Comparison of ENCODE assay signal across 8 cellular contexts in genomic region chr15:60649845-60650548, GRCh38.
DNase-seq lines count a peak whose midpoint lies in the region; ATAC-seq and TF ChIP-seq lines count a peak whose summit lies in the region.

No MANE protein-coding gene starts in this region.

- H3K9me3 Mint-ChIP-seq in activated naive CD4-positive, alpha-beta T cell treated with anti-CD3 and anti-CD28 coated beads, Interleukin-2, amount 10 ng/mL, durations not matched to agents 7 days and 5 days: no peaks in the 10 kb centered on the region
- H3K9me3 Mint-ChIP-seq in endothelial cell (ENCODE audit: unreplicated experiment): no peaks in the 10 kb centered on the region

- ATAC-seq in GM18870 (IDR thresholded peaks at IDR 0.05; ENCODE audit: unreplicated experiment) (peak; percentile 50), HG03442 (IDR thresholded peaks at IDR 0.05; ENCODE audit: unreplicated experiment) (peak; percentile 54)

- peaks cover 3% of the 10 kb centered on the region for H3K27me3 Mint-ChIP-seq in activated naive CD4-positive, alpha-beta T cell treated with anti-CD3 and anti-CD28 coated beads, Interleukin-2, amount 10 ng/mL, durations not matched to agents 7 days and 5 days
- no peaks in the 10 kb centered on the region for H3K27me3 Mint-ChIP-seq in endothelial cell (ENCODE audit: unreplicated experiment)

- TF ChIP-seq CTCF in dorsolateral prefrontal cortex (IDR thresholded peaks at IDR 0.05 in 54 of 56, conservative IDR thresholded peaks at IDR 0.05 in 2 of 56; ENCODE audit: low read depth in 1 of 56, partially characterized antibody in 56 of 56) (peak in 2 of 56 donors; percentile 14 to 15), endothelial cell (IDR thresholded peaks at IDR 0.05; ENCODE audit: unreplicated experiment) (no peak)

- peak overlapping the region in 1 of 59 donors; percentile 2 for H3K4me3 ChIP-seq in dorsolateral prefrontal cortex

- H3K27ac ChIP-seq in dorsolateral prefrontal cortex: peak overlapping the region in 4 of 59 donors; percentile 13 to 41 (median 31)

- H3K27me3 ChIP-seq in dorsolateral prefrontal cortex: no peaks in the 10 kb centered on the region

- DNase-seq in activated naive CD4-positive, alpha-beta T cell treated with anti-CD3 and anti-CD28 coated beads, Interleukin-2, amount 10 ng/mL, durations not matched to agents 7 days and 5 days: peak; percentile 68
- peak; percentile 13 to 32 for DNase-seq in stimulated activated CD4-positive, alpha-beta T cell treated with anti-CD3 and anti-CD28 coated beads, Interleukin-15, amount 100 ng/mL, for 48 hours (ENCODE audit: low read depth in 2 of 2)
- no peak for DNase-seq in dorsolateral prefrontal cortex
- no peak for DNase-seq in endothelial cell (ENCODE audit: low spot score)
- no peak for DNase-seq in ACHN
- no peak for DNase-seq in NCI-H524 (lab: John Stamatoyannopoulos, UW)

- CTCF ChIA-PET in activated naive CD4-positive, alpha-beta T cell treated with anti-CD3 and anti-CD28 coated beads, Interleukin-2, amount 10 ng/mL, durations not matched to agents 7 days and 5 days (lab: Charles Lee): interaction anchor here (0.6 to 4.1 kb wide), 26 partner anchors 10 to 282 kb away, joined by 3 to 28 read pairs (median 4); no protein-coding TSS in a partner anchor

- peak overlapping the region; percentile 80 for H3K27ac Mint-ChIP-seq in activated naive CD4-positive, alpha-beta T cell treated with anti-CD3 and anti-CD28 coated beads, Interleukin-2, amount 10 ng/mL, durations not matched to agents 7 days and 5 days
- no peak overlapping the region for H3K27ac Mint-ChIP-seq in endothelial cell (ENCODE audit: unreplicated experiment)

- H3K4me3 Mint-ChIP-seq in activated naive CD4-positive, alpha-beta T cell treated with anti-CD3 and anti-CD28 coated beads, Interleukin-2, amount 10 ng/mL, durations not matched to agents 7 days and 5 days: peak overlapping the region; percentile 69
- no peak overlapping the region for H3K4me3 Mint-ChIP-seq in endothelial cell (ENCODE audit: unreplicated experiment)

- intact Hi-C loops in dorsolateral prefrontal cortex (cut with DNase I): no loop called here

- in situ Hi-C loops in ACHN (cut with HindIII; ENCODE audit: low pct_ligation_motif_present, low pct_unique_long_range_greater_than_20kb, low sequenced_read_pairs): no loop called here

- peaks cover 49% of the 10 kb centered on the region for H3K4me1 Mint-ChIP-seq in activated naive CD4-positive, alpha-beta T cell treated with anti-CD3 and anti-CD28 coated beads, Interleukin-2, amount 10 ng/mL, durations not matched to agents 7 days and 5 days
- peaks cover 25% of the 10 kb centered on the region for H3K4me1 Mint-ChIP-seq in endothelial cell (ENCODE audit: unreplicated experiment)

- no peaks in the 10 kb centered on the region for H3K36me3 Mint-ChIP-seq in activated naive CD4-positive, alpha-beta T cell treated with anti-CD3 and anti-CD28 coated beads, Interleukin-2, amount 10 ng/mL, durations not matched to agents 7 days and 5 days
- H3K36me3 Mint-ChIP-seq in endothelial cell (ENCODE audit: low read depth, unreplicated experiment): no peaks in the 10 kb centered on the region

Comparison
In these comparisons a context has a peak if more than half of its experiments do, and no peak if none do; other contexts are left out.
1. DNase-seq: peak in activated naive CD4-positive, alpha-beta T cell treated with anti-CD3 and anti-CD28 coated beads, Interleukin-2, amount 10 ng/mL, durations not matched to agents 7 days and 5 days (single experiment) and stimulated activated CD4-positive, alpha-beta T cell treated with anti-CD3 and anti-CD28 coated beads, Interleukin-15, amount 100 ng/mL, for 48 hours (2 of 2); none in dorsolateral prefrontal cortex (0 of 10), endothelial cell (single experiment), ACHN (single experiment) and NCI-H524 (0 of 2).